Comparison of ENCODE assay signal across 8 cellular contexts in genomic region chr2:231601356-231602229, GRCh38. TPM values are rescaled to one million over a fixed set of nuclear protein-coding genes. Genes with fewer than 3 reads are reported as not detected.
DNase-seq lines count a peak whose midpoint lies in the region; ATAC-seq and TF ChIP-seq lines count a peak whose summit lies in the region.

No MANE protein-coding gene starts in this region.

- H3K4me3 Mint-ChIP-seq in activated T-helper 1 cell treated with anti-CD3 and anti-CD28 coated beads, Interleukin-12 subunit alpha, Interleukin-12 subunit beta, Interleukin-2, Interleukin-4 antibody, amounts not matched to agents 30 ng/mL and 10 ng/mL and 1 ng/mL, durations not matched to agents 14 hours and 24 hours and 36 hours = no peak overlapping the region

- H3K9me3 ChIP-seq in neutrophil = no peaks in the 10 kb centered on the region

- H3K27ac ChIP-seq in RWPE1 = no peak overlapping the region
- no peak overlapping the region for H3K27ac ChIP-seq in neutrophil

- DNase-seq in KBM-7 (peak; percentile 82), RWPE1 (ENCODE audit: low spot score) (peak; percentile 73), fibroblast of peridontal ligament (ENCODE audit: extremely low read depth) (peak; percentile 84), stromal cell of bone marrow (ENCODE audit: low read depth) (peak; percentile 61)
- peak; percentile 67 for DNase-seq in activated T-helper 1 cell treated with anti-CD3 and anti-CD28 coated beads, Interleukin-12 subunit alpha, Interleukin-12 subunit beta, Interleukin-2, Interleukin-4 antibody, amounts not matched to agents 30 ng/mL and 10 ng/mL and 1 ng/mL, durations not matched to agents 14 hours and 24 hours and 36 hours (ENCODE audit: low spot score)

- no peak overlapping the region for H3K27ac Mint-ChIP-seq in activated T-helper 1 cell treated with anti-CD3 and anti-CD28 coated beads, Interleukin-12 subunit alpha, Interleukin-12 subunit beta, Interleukin-2, Interleukin-4 antibody, amounts not matched to agents 30 ng/mL and 10 ng/mL and 1 ng/mL, durations not matched to agents 14 hours and 24 hours and 36 hours

- H3K4me1 Mint-ChIP-seq in activated T-helper 1 cell treated with anti-CD3 and anti-CD28 coated beads, Interleukin-12 subunit alpha, Interleukin-12 subunit beta, Interleukin-2, Interleukin-4 antibody, amounts not matched to agents 30 ng/mL and 10 ng/mL and 1 ng/mL, durations not matched to agents 14 hours and 24 hours and 36 hours (ENCODE audit: low read depth) = peaks cover 18% of the 10 kb centered on the region

- no peak overlapping the region for H3K4me3 ChIP-seq in neutrophil (ENCODE audit: low read depth in 1 of 2, low read length in 1 of 2)

- peaks cover 15% of the 10 kb centered on the region for H3K27me3 Mint-ChIP-seq in activated T-helper 1 cell treated with anti-CD3 and anti-CD28 coated beads, Interleukin-12 subunit alpha, Interleukin-12 subunit beta, Interleukin-2, Interleukin-4 antibody, amounts not matched to agents 30 ng/mL and 10 ng/mL and 1 ng/mL, durations not matched to agents 14 hours and 24 hours and 36 hours (ENCODE audit: insufficient read depth)

- H3K36me3 Mint-ChIP-seq in activated T-helper 1 cell treated with anti-CD3 and anti-CD28 coated beads, Interleukin-12 subunit alpha, Interleukin-12 subunit beta, Interleukin-2, Interleukin-4 antibody, amounts not matched to agents 30 ng/mL and 10 ng/mL and 1 ng/mL, durations not matched to agents 14 hours and 24 hours and 36 hours (ENCODE audit: low read depth) = no peaks in the 10 kb centered on the region

- intact Hi-C loops in activated T-helper 1 cell treated with anti-CD3 and anti-CD28 coated beads, Interleukin-12 subunit alpha, Interleukin-12 subunit beta, Interleukin-2, Interleukin-4 antibody, amounts not matched to agents 30 ng/mL and 10 ng/mL and 1 ng/mL, durations not matched to agents 14 hours and 24 hours and 36 hours (cut with micrococcal nuclease) = loop anchor here (1.0 kb wide), 2 partner anchors 38 to 84 kb away; no protein-coding TSS in a partner anchor

- in situ Hi-C loops in KBM-7 (cut with MboI; ENCODE audit: low pct_unique_long_range_greater_than_20kb, low sequenced_read_pairs) = no loop called here

- peak; percentile 90 for TF ChIP-seq CTCF in GM12872 (IDR thresholded peaks at IDR 0.05; ENCODE audit: insufficient read depth, low read depth, low read length)
- TF ChIP-seq CTCF in RWPE1 (conservative IDR thresholded peaks at IDR 0.05; ENCODE audit: low read depth) = peak; percentile 85
- peak; percentile 91 for TF ChIP-seq CTCF in neutrophil (IDR thresholded peaks at IDR 0.05)

- no peak for ATAC-seq in GM21423 (IDR thresholded peaks at IDR 0.05; ENCODE audit: unreplicated experiment)

- H3K4me1 ChIP-seq in neutrophil (ENCODE audit: control insufficient read depth in 1 of 2, insufficient read depth in 1 of 2, low read depth in 1 of 2, low read length in 1 of 2) = peaks cover 12 to 14% of the 10 kb centered on the region in 2 experiments

- POLR2A ChIA-PET in RWPE1 (lab: Yijun Ruan, JAX; ENCODE audit: low non-redundant PET) = no interaction called here

- no peaks in the 10 kb centered on the region for H3K9me3 Mint-ChIP-seq in activated T-helper 1 cell treated with anti-CD3 and anti-CD28 coated beads, Interleukin-12 subunit alpha, Interleukin-12 subunit beta, Interleukin-2, Interleukin-4 antibody, amounts not matched to agents 30 ng/mL and 10 ng/mL and 1 ng/mL, durations not matched to agents 14 hours and 24 hours and 36 hours

- CTCF ChIA-PET in RWPE1 (lab: Yijun Ruan, JAX) = interaction anchor here (0.5 to 4.2 kb wide), 21 partner anchors 8 to 1495 kb away, joined by 3 to 35 read pairs (median 4); partner anchors contain the start of gene TEX44

- no peaks in the 10 kb centered on the region for H3K36me3 ChIP-seq in neutrophil

- H3K27me3 ChIP-seq in neutrophil = peaks cover 27% of the 10 kb centered on the region

RNA-seq across cellular contexts. Expression of gene TEX44, which starts 8.9 kb away (rescaled TPM):
- total RNA-seq in activated T-helper 1 cell treated with anti-CD3 and anti-CD28 coated beads, Interleukin-12 subunit alpha, Interleukin-12 subunit beta, Interleukin-2, Interleukin-4 antibody, amounts not matched to agents 30 ng/mL and 10 ng/mL and 1 ng/mL, durations not matched to agents 14 hours and 24 hours and 36 hours = not detected in 2 replicates
